8 cellular contexts compared by ENCODE assay signal in genomic region chr5:98774192-98775046, GRCh38. TPM values are rescaled to one million over a fixed set of nuclear protein-coding genes. Genes with fewer than 3 reads are reported as not detected.
DNase-seq lines count a peak whose midpoint lies in the region; ATAC-seq and TF ChIP-seq lines count a peak whose summit lies in the region.

No MANE protein-coding gene starts in this region.

- peaks cover 35 to 61% of the 10 kb centered on the region in 2 donors for H3K4me1 Mint-ChIP-seq in stimulated activated naive B cell treated with anti-CD40 and anti-IgM and Interleukin-4, amounts not matched to agents 10 μg/mL and 1 μg/mL and 100 μg/mL, for 72 hours

- no peaks in the 10 kb centered on the region for H3K36me3 ChIP-seq in endocrine pancreas (ENCODE audit: control insufficient read depth, insufficient read depth, low read length)

- H3K9me3 ChIP-seq in endocrine pancreas (ENCODE audit: control insufficient read depth, low read length) = no peaks in the 10 kb centered on the region

- peak; percentile 37 for DNase-seq in NCI-H2171 (lab: John Stamatoyannopoulos, UW)
- DNase-seq in activated CD8-positive, alpha-beta memory T cell treated with anti-CD3 and anti-CD28 coated beads for 24 hours = peak; percentile 80
- DNase-seq in mesenteric fat pad (ENCODE audit: low spot score) = peak; percentile 89
- peak; percentile 57 for DNase-seq in stimulated activated naive B cell treated with anti-CD40 and anti-IgM and Interleukin-4, amounts not matched to agents 10 μg/mL and 1 μg/mL and 100 μg/mL, for 72 hours

- no peaks in the 10 kb centered on the region for H3K27me3 ChIP-seq in endocrine pancreas (ENCODE audit: control insufficient read depth, insufficient read depth, low read length)

- H3K4me1 ChIP-seq in endocrine pancreas (ENCODE audit: control insufficient read depth, insufficient read depth, low read length) = peaks cover 10% of the 10 kb centered on the region

- peak overlapping the region; percentile 92 for H3K27ac ChIP-seq in 22Rv1

- H3K27me3 Mint-ChIP-seq in stimulated activated naive B cell treated with anti-CD40 and anti-IgM and Interleukin-4, amounts not matched to agents 10 μg/mL and 1 μg/mL and 100 μg/mL, for 72 hours = peaks cover 0 to 8% of the 10 kb centered on the region in 2 donors

- ATAC-seq in GM18502 (IDR thresholded peaks at IDR 0.05; ENCODE audit: poor library complexity, unreplicated experiment) (peak; percentile 37), HG02885 (IDR thresholded peaks at IDR 0.05; ENCODE audit: poor library complexity, unreplicated experiment) (peak; percentile 32)
- ATAC-seq in stimulated activated naive B cell treated with anti-CD40 and anti-IgM and Interleukin-4, amounts not matched to agents 10 μg/mL and 1 μg/mL and 100 μg/mL, for 72 hours (replicated peaks) = peak; percentile 35 to 37

- H3K4me3 Mint-ChIP-seq in stimulated activated naive B cell treated with anti-CD40 and anti-IgM and Interleukin-4, amounts not matched to agents 10 μg/mL and 1 μg/mL and 100 μg/mL, for 72 hours = peak overlapping the region; percentile 94 to 96

- H3K27ac Mint-ChIP-seq in stimulated activated naive B cell treated with anti-CD40 and anti-IgM and Interleukin-4, amounts not matched to agents 10 μg/mL and 1 μg/mL and 100 μg/mL, for 72 hours = peak overlapping the region; percentile 90

- H3K9me3 Mint-ChIP-seq in stimulated activated naive B cell treated with anti-CD40 and anti-IgM and Interleukin-4, amounts not matched to agents 10 μg/mL and 1 μg/mL and 100 μg/mL, for 72 hours = no peaks in the 10 kb centered on the region

- H3K9ac ChIP-seq in endocrine pancreas (ENCODE audit: control insufficient read depth, insufficient read depth, low read length) = peak overlapping the region; percentile 97

- H3K36me3 Mint-ChIP-seq in stimulated activated naive B cell treated with anti-CD40 and anti-IgM and Interleukin-4, amounts not matched to agents 10 μg/mL and 1 μg/mL and 100 μg/mL, for 72 hours = peaks cover 4% of the 10 kb centered on the region in 2 donors

- peak overlapping the region; percentile 95 for H3K4me3 ChIP-seq in endocrine pancreas (ENCODE audit: control insufficient read depth, insufficient read depth, low read length)

- 0 out of 2 replicates have a peak, but pooled peaks have one; percentile 17 for TF ChIP-seq CTCF in 22Rv1 (IDR thresholded peaks at IDR 0.05)

RNA-seq across cellular contexts. Expression of gene RGMB, which starts 1.0 kb away (rescaled TPM):
- 11.3 TPM for total RNA-seq in mesenteric fat pad

Comparison
In these comparisons a context has a peak if more than half of its experiments do, and no peak if none do; other contexts are left out.
1. Peak in every context shown above with its lines: DNase-seq, ATAC-seq, H3K4me3 ChIP-seq and H3K27ac ChIP-seq.
2. DNase-seq: peak in every context shown above with its lines; median percentile 89 in mesenteric fat pad; 80 in activated CD8-positive, alpha-beta memory T cell treated with anti-CD3 and anti-CD28 coated beads for 24 hours; 57 in stimulated activated naive B cell treated with anti-CD40 and anti-IgM and Interleukin-4, amounts not matched to agents 10 μg/mL and 1 μg/mL and 100 μg/mL, for 72 hours; 37 in NCI-H2171.